In genomic region chr2:182718459-182718858, GRCh38 we compare ENCODE assay signal across 1 cellular context.
A peak's percentile ranks its signal among the peaks of the same experiment; 100 is the strongest.
TF ChIP-seq lines count a peak whose summit lies in the region.

No MANE protein-coding gene starts in this region.

TF ChIP-seq in GM12878, 131 proteins besides CTCF, POLR2A, EP300 and RAD21:
- no peak for TF ChIP-seq NBN (IDR thresholded peaks at IDR 0.05)
- TF ChIP-seq MEF2A (IDR thresholded peaks at IDR 0.05; ENCODE audit: insufficient read depth, low read depth, low read length) = 0 out of 2 replicates have a peak, but pooled peaks have one; percentile 55
- peak; percentile 17 for TF ChIP-seq MEF2B (IDR thresholded peaks at IDR 0.05; ENCODE audit: partially characterized antibody, poor library complexity, severe bottlenecking)
- TF ChIP-seq SP1 (IDR thresholded peaks at IDR 0.05; ENCODE audit: low read depth, low read length) = no peak
